11 cellular contexts compared by ENCODE assay signal in the genomic region with DNA sequence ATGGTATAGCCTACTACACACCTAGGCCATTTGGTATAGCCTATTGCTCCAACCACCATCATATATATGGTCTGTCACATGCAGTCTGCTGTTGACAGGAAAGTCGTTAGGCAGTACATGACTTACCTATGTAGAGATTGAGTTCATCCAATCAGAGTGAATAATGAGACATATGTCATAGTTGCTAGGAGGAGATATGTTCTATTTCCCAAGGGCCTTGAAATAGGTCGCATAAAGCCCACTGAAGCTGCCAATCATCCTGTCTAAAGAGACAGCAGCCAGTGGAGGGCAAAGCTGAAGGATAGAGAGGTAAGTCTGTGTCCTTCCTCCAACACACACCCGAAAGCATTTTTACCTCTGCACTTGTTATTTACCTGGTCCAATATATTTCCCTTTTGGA.
DNase-seq lines count a peak whose midpoint lies in the region; ATAC-seq, FAIRE-seq and TF ChIP-seq lines count a peak whose summit lies in the region.
"Had no signal": no experiment of that assay in that cellular context is flagged by ENCODE, and none has a peak within 500 bp of the region (broad histone marks: within the 10 kb centered on the region; RNA-seq: fewer than 3 reads in every experiment).

No MANE protein-coding gene starts in this region.

- H3K36me3 Mint-ChIP-seq in activated T-cell treated with anti-CD3 and anti-CD28 coated beads, Interleukin-2, amount 50 U/mL, for 4 hours (ENCODE audit: insufficient read depth) = no peaks in the 10 kb centered on the region

- intact Hi-C loops in cardiac septum (cut with DNase I) = no loop called here
- intact Hi-C loops in kidney (cut with DNase I) = no loop called here

- peaks cover 4% of the 10 kb centered on the region for H3K9me3 Mint-ChIP-seq in activated T-cell treated with anti-CD3 and anti-CD28 coated beads, Interleukin-2, amount 50 U/mL, for 4 hours

- no peaks in the 10 kb centered on the region for H3K36me3 ChIP-seq in kidney (ENCODE audit: control insufficient read depth in 1 of 2, insufficient read depth in 2 of 2, low read length in 2 of 2)

- in situ Hi-C loops in ACHN (cut with HindIII; ENCODE audit: low pct_ligation_motif_present, low pct_unique_long_range_greater_than_20kb, low sequenced_read_pairs) = no loop called here

- no peak overlapping the region for H3K4me3 ChIP-seq in kidney (ENCODE audit: low read length in 2 of 2)

- no peaks in the 10 kb centered on the region for H3K4me1 ChIP-seq in kidney (ENCODE audit: control insufficient read depth in 1 of 2, insufficient read depth in 1 of 2, low read depth in 1 of 2, low read length in 2 of 2)

- H3K27me3 Mint-ChIP-seq in activated T-cell treated with anti-CD3 and anti-CD28 coated beads, Interleukin-2, amount 50 U/mL, for 4 hours (ENCODE audit: low read depth) = no peaks in the 10 kb centered on the region

- peak; percentile 85 for ATAC-seq in GM19035 (IDR thresholded peaks at IDR 0.05; ENCODE audit: unreplicated experiment)
- peak; percentile 96 for ATAC-seq in HG03565 (IDR thresholded peaks at IDR 0.05; ENCODE audit: unreplicated experiment)
- ATAC-seq in activated T-cell treated with anti-CD3 and anti-CD28 coated beads, Interleukin-2, amount 50 U/mL, for 4 hours = no peak

- TF ChIP-seq CTCF in kidney (IDR thresholded peaks at IDR 0.05; ENCODE audit: borderline replicate concordance, extremely low read depth, insufficient read depth) = no peak

- H3K9ac ChIP-seq in kidney (ENCODE audit: low read length in 2 of 2) = no peak overlapping the region

- H3K4me1 Mint-ChIP-seq in activated T-cell treated with anti-CD3 and anti-CD28 coated beads, Interleukin-2, amount 50 U/mL, for 4 hours (ENCODE audit: low read depth) = no peaks in the 10 kb centered on the region

- no peak for FAIRE-seq in kidney (lab: Jason Lieb, UNC)

- H3K4me3 Mint-ChIP-seq in activated T-cell treated with anti-CD3 and anti-CD28 coated beads, Interleukin-2, amount 50 U/mL, for 4 hours = no peak overlapping the region

- DNase-seq in ACHN (peak; percentile 47), SK-N-DZ (ENCODE audit: low spot score) (peak; percentile 56), cardiac septum (ENCODE audit: low spot score) (no peak), kidney (no peak)
- DNase-seq in activated T-cell treated with anti-CD3 and anti-CD28 coated beads, Interleukin-2, amount 50 U/mL, for 4 hours = no peak
- DNase-seq in activated CD8-positive, alpha-beta memory T cell treated with anti-CD3 and anti-CD28 coated beads for 24 hours = no peak
- DNase-seq: posterior cingulate gyrus; stimulated activated CD8-positive, alpha-beta memory T cell treated with anti-CD3 and anti-CD28 coated beads, Interleukin-4, amount 100 ng/mL, for 48 hours had no signal

- no peak overlapping the region for H3K27ac ChIP-seq in kidney (ENCODE audit: low read depth in 2 of 2, low read length in 2 of 2)
- H3K27ac ChIP-seq: C4-2B had no signal

- no peaks in the 10 kb centered on the region for H3K9me3 ChIP-seq in kidney (ENCODE audit: control insufficient read depth in 1 of 2, low read length in 2 of 2)

Comparison
In these comparisons a context has a peak if more than half of its experiments do, and no peak if none do; other contexts are left out.
1. DNase-seq: peak in ACHN (single experiment) and SK-N-DZ (single experiment); none in activated T-cell treated with anti-CD3 and anti-CD28 coated beads, Interleukin-2, amount 50 U/mL, for 4 hours (single experiment), cardiac septum (single experiment), kidney (single experiment) and activated CD8-positive, alpha-beta memory T cell treated with anti-CD3 and anti-CD28 coated beads for 24 hours (single experiment).
2. ATAC-seq: peak in GM19035 (single experiment) and HG03565 (single experiment); none in activated T-cell treated with anti-CD3 and anti-CD28 coated beads, Interleukin-2, amount 50 U/mL, for 4 hours (0 of 2).